In the genomic region with DNA sequence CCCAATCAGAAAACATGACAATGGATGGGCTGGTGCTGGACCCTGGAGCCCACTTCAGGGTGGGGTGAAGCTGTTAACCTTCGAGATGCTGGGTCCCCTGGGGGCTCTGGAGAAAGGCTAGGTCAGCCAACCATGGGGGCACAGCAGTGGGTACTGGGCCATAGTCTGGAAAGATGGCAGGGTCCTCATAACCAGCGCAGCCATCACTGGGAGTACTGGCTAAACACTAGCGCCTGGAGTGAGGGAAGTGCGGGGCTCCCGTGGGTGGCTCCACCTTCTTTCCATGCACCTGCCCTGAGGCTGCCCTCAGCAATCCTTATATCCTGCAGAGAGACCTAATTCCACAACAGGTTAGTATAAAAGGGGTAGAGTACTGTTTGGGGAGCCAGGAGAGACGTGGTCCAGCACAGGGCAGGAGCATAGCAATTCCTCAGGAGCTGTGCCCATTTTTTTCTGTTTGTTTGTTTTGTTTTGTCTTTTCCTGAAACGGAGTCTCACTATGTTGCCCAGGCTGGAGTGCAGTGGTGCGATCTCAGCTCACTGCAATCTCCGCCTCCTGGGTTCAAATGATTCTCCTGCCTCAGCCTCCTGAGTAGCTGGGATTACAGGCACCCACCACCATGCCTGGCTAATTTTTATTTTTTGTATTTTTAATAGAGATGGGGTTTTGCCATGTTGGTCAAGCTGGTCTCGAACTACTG, we compare ENCODE assay signal across 9 cellular contexts.
DNase-seq lines count a peak whose midpoint lies in the region; ATAC-seq, FAIRE-seq and TF ChIP-seq lines count a peak whose summit lies in the region.
"Had no signal": no experiment of that assay in that cellular context is flagged by ENCODE, and none has a peak within 500 bp of the region (broad histone marks: within the 10 kb centered on the region; RNA-seq: fewer than 3 reads in every experiment).

No MANE protein-coding gene starts in this region.

- POLR2A ChIA-PET in A549 (lab: Yijun Ruan, JAX) (no interaction called here), IMR-90 (lab: Charles Lee; ENCODE audit: unreplicated experiment) (no interaction called here)

- no peak overlapping the region for H3K9ac ChIP-seq in IMR-90 (ENCODE audit: low read depth, low read length)
- H3K9ac ChIP-seq in colonic mucosa (ENCODE audit: low read depth in 2 of 2, low read length in 2 of 2): no peak overlapping the region

- H3K4me3 ChIP-seq in A549 (no peak overlapping the region), IMR-90 (ENCODE audit: insufficient read depth, low read depth, low read length) (no peak overlapping the region), esophagus squamous epithelium (no peak overlapping the region), osteoblast (ENCODE audit: insufficient read depth, low read length) (peak overlapping the region; percentile 36), colonic mucosa (no peak overlapping the region)

- H3K9me1 ChIP-seq in IMR-90 (ENCODE audit: insufficient read depth, low read length): peaks cover 22% of the 10 kb centered on the region

- H3K36me3 ChIP-seq in IMR-90 (ENCODE audit: control insufficient read depth, insufficient read depth, low read length) (no peaks in the 10 kb centered on the region), esophagus squamous epithelium (no peaks in the 10 kb centered on the region), osteoblast (ENCODE audit: insufficient read depth, low read length) (no peaks in the 10 kb centered on the region), colonic mucosa (no peaks in the 10 kb centered on the region)

- TF ChIP-seq CTCF in A549 (IDR thresholded peaks at IDR 0.05) (no peak), IMR-90 (conservative IDR thresholded peaks at IDR 0.05; ENCODE audit: low read depth, low read length) (no peak), esophagus squamous epithelium (IDR thresholded peaks at IDR 0.05) (no peak), osteoblast (IDR thresholded peaks at IDR 0.05; ENCODE audit: extremely low read depth, low read depth, low read length) (no peak), colonic mucosa (IDR thresholded peaks at IDR 0.05) (no peak)

- in situ Hi-C loops in IMR-90 (cut with MboI; ENCODE audit: low sequenced_read_pairs): no loop called here

- H2BK120ac ChIP-seq in IMR-90 (ENCODE audit: low read depth, low read length): peak overlapping the region; percentile 88

- peak overlapping the region; percentile 83 for H3K14ac ChIP-seq in IMR-90 (replicated peaks; ENCODE audit: low read depth, low read length)

- H2AFZ ChIP-seq in IMR-90 (replicated peaks; ENCODE audit: low read length, poor library complexity): peak overlapping the region; percentile 86
- H2AFZ ChIP-seq in osteoblast (ENCODE audit: low read length): peak overlapping the region; percentile 71

- WGBS in A549 (ENCODE audit: missing lambda C conversion rate): 68% methylated on average over 10 of the region's 10 CpGs
- WGBS in IMR-90 (ENCODE audit: extremely low coverage in 2 of 2, insufficient read length in 1 of 2), 2 experiments: 80% methylated on average over 1 of the region's 10 CpGs; no CpG with 5 or more reads in 1 of the 2 experiments
- 50 to 81% methylated on average over 7 to 9 of the region's 10 CpGs for WGBS in esophagus squamous epithelium, 2 donors

- H2BK15ac ChIP-seq in IMR-90 (ENCODE audit: low read depth, low read length): peak overlapping the region; percentile 80; the same call in 2 of the 3 replicates

- no peak for TF ChIP-seq EP300 in A549 (IDR thresholded peaks at IDR 0.05)

- no peaks in the 10 kb centered on the region for H3K27me3 ChIP-seq in IMR-90 (ENCODE audit: control insufficient read depth, insufficient read depth, low read length)
- no peaks in the 10 kb centered on the region for H3K27me3 ChIP-seq in esophagus squamous epithelium
- H3K27me3 ChIP-seq in osteoblast (ENCODE audit: insufficient read depth, low read length): peaks cover 2% of the 10 kb centered on the region
- H3K27me3 ChIP-seq in colonic mucosa: no peaks in the 10 kb centered on the region

- peak overlapping the region; percentile 84; the same call in 1 of the 2 replicates for H2AK5ac ChIP-seq in IMR-90 (ENCODE audit: low read depth, low read length)

- FAIRE-seq in A549 (lab: Jason Lieb, UNC): no peak

- H2BK5ac ChIP-seq in IMR-90 (ENCODE audit: low read depth, low read length, poor library complexity, severe bottlenecking): peak overlapping the region; percentile 17

- CTCF ChIA-PET in A549 (lab: Yijun Ruan, JAX): interaction anchor here (0.8 to 1.4 kb wide), 3 partner anchors 34 to 261 kb away, joined by 4 read pairs; no protein-coding TSS in a partner anchor
- CTCF ChIA-PET in IMR-90 (lab: Yijun Ruan, JAX): no interaction called here

- BruUV-seq in IMR-90 (replicated peaks; lab: Mats Ljungman, UMichigan): no TSS peak

- H3K18ac ChIP-seq in IMR-90 (ENCODE audit: low read depth, low read length): peak overlapping the region; percentile 67

- H3K79me2 ChIP-seq in osteoblast (ENCODE audit: insufficient read depth, low read length): no peaks in the 10 kb centered on the region

- peak overlapping the region; percentile 22; the same call in 1 of the 2 replicates for H3K23ac ChIP-seq in IMR-90 (ENCODE audit: low read depth, low read length)

- H3K56ac ChIP-seq in IMR-90 (ENCODE audit: extremely low read depth, insufficient read depth, low read length): no peak overlapping the region

- peak overlapping the region; percentile 96 for H3K4ac ChIP-seq in IMR-90 (ENCODE audit: low read depth, low read length)

- peak in 1 of 2 experiments; percentile 12; a peak in 3 of 6 replicates for ATAC-seq in A549
- ATAC-seq in IMR-90 (ENCODE audit: low read depth): no peak
- ATAC-seq in HG03469 (IDR thresholded peaks at IDR 0.05; ENCODE audit: unreplicated experiment): no peak
- no peak for ATAC-seq in GM18520 (IDR thresholded peaks at IDR 0.05; ENCODE audit: unreplicated experiment)

- H4K8ac ChIP-seq in IMR-90 (ENCODE audit: low read depth in 2 of 2, low read length in 2 of 2): peak overlapping the region; percentile 66 to 80

- H3K9me3 ChIP-seq in A549: no peaks in the 10 kb centered on the region
- no peaks in the 10 kb centered on the region for H3K9me3 ChIP-seq in IMR-90 (ENCODE audit: control insufficient read depth, insufficient read depth, low read length)
- H3K9me3 ChIP-seq in esophagus squamous epithelium: no peaks in the 10 kb centered on the region
- H3K9me3 ChIP-seq in osteoblast (ENCODE audit: low read depth, low read length): no peaks in the 10 kb centered on the region
- no peaks in the 10 kb centered on the region for H3K9me3 ChIP-seq in colonic mucosa

- peak overlapping the region; percentile 60 for H3K4me2 ChIP-seq in A549
- no peak overlapping the region for H3K4me2 ChIP-seq in IMR-90 (ENCODE audit: low read depth, low read length)
- H3K4me2 ChIP-seq in osteoblast (ENCODE audit: insufficient read depth, low read length): peak overlapping the region; percentile 28

- H3K4me1 ChIP-seq in A549 (peaks cover 17% of the 10 kb centered on the region), IMR-90 (ENCODE audit: control insufficient read depth, insufficient read depth, low read length) (peaks cover 14% of the 10 kb centered on the region), esophagus squamous epithelium (peaks cover 16 to 61% (median 32%) of the 10 kb centered on the region in 3 donors), osteoblast (ENCODE audit: insufficient read depth, low read length) (peaks cover 22% of the 10 kb centered on the region), colonic mucosa (peaks cover 4% of the 10 kb centered on the region)

- TF ChIP-seq RAD21 in A549 (conservative IDR thresholded peaks at IDR 0.05 in 1 of 2, IDR thresholded peaks at IDR 0.05 in 1 of 2) (no peak), IMR-90 (IDR thresholded peaks at IDR 0.05; ENCODE audit: low read length) (no peak)

- H4K5ac ChIP-seq in IMR-90 (ENCODE audit: low read depth, low read length): peak overlapping the region; percentile 6

- peak overlapping the region; percentile 83 for H4K91ac ChIP-seq in IMR-90 (ENCODE audit: insufficient read depth, low read depth, low read length)

- H2BK20ac ChIP-seq in IMR-90 (ENCODE audit: low read depth, low read length): peak overlapping the region; percentile 94

- H3K79me1 ChIP-seq in IMR-90 (ENCODE audit: low read depth in 1 of 2, low read length in 2 of 2): peaks cover 0 to 6% of the 10 kb centered on the region in 2 experiments; a peak in 1 of 4 replicates

- intact Hi-C loops in IMR-90 (cut with micrococcal nuclease) (loop anchor here (5.0 kb wide), 1 partner anchor 124 kb away; a partner anchor contains a TSS), esophagus squamous epithelium (cut with DNase I) (loop anchor here (10.0 kb wide), 1 partner anchor 122 kb away; a partner anchor contains a TSS), colonic mucosa (cut with DNase I) (no loop called here)

- H3K27ac ChIP-seq in A549 (peak overlapping the region in 1 of 2 experiments; percentile 30; a peak in 3 of 6 replicates), IMR-90 (ENCODE audit: insufficient read depth, low read length) (peak overlapping the region; percentile 40), esophagus squamous epithelium (peak overlapping the region; percentile 38 to 85 (median 66)), osteoblast (ENCODE audit: low read depth, low read length) (peak overlapping the region; percentile 59), colonic mucosa (no peak overlapping the region)

- H4K20me1 ChIP-seq in IMR-90 (ENCODE audit: insufficient read depth, low read length) (no peaks in the 10 kb centered on the region), osteoblast (ENCODE audit: insufficient read depth, low read length) (no peaks in the 10 kb centered on the region)

- DNase-seq in A549 (ENCODE audit: low read depth in 1 of 2, low spot score in 1 of 2) (no peak), IMR-90 (no peak), esophagus squamous epithelium (lab: John Stamatoyannopoulos, UW) (no peak), osteoblast (ENCODE audit: insufficient read length, low spot score, missing footprints) (no peak), colonic mucosa (no peak)
- DNase-seq in stimulated activated CD4-positive, alpha-beta T cell treated with anti-CD3 and anti-CD28 coated beads, Interleukin-4, amount 100 ng/mL, for 24 hours: no peak
- DNase-seq: NCI-H2081 had no signal

- peak overlapping the region; percentile 57 for H2AK9ac ChIP-seq in IMR-90 (replicated peaks; ENCODE audit: low read depth, low read length, poor library complexity)

- dilution Hi-C loops in IMR-90 (cut with HindIII; ENCODE audit: low sequenced_read_pairs, unreplicated experiment): no loop called here

- TF ChIP-seq POLR2A in A549 (IDR thresholded peaks at IDR 0.05; ENCODE audit: low read length): no peak
- TF ChIP-seq POLR2A in IMR-90 (IDR thresholded peaks at IDR 0.05; ENCODE audit: low read depth, low read length): no peak
- no peak for TF ChIP-seq POLR2A in esophagus squamous epithelium (IDR thresholded peaks at IDR 0.05)

TF ChIP-seq in A549, 52 proteins besides CTCF, POLR2A, EP300 and RAD21 (continues in another document):
- TF ChIP-seq CBX8 (IDR thresholded peaks at IDR 0.05) (no peak), JUNB (IDR thresholded peaks at IDR 0.05) (no peak), ZSCAN20 (CRISPR knock-in tag; IDR thresholded peaks at IDR 0.05) (no peak), JUN (IDR thresholded peaks at IDR 0.05) (no peak)

TF ChIP-seq in IMR-90, 13 proteins besides CTCF, POLR2A, EP300 and RAD21 (continues in another document):
- no peak for TF ChIP-seq CEBPB (IDR thresholded peaks at IDR 0.05; ENCODE audit: low read depth, low read length)
- TF ChIP-seq MAFK (IDR thresholded peaks at IDR 0.05; ENCODE audit: low read depth, low read length): no peak
- no peak for TF ChIP-seq CHD1 (IDR thresholded peaks at IDR 0.05; ENCODE audit: low read depth, low read length)
